ENCODE assay signal across 1 cellular context in the genomic region with DNA sequence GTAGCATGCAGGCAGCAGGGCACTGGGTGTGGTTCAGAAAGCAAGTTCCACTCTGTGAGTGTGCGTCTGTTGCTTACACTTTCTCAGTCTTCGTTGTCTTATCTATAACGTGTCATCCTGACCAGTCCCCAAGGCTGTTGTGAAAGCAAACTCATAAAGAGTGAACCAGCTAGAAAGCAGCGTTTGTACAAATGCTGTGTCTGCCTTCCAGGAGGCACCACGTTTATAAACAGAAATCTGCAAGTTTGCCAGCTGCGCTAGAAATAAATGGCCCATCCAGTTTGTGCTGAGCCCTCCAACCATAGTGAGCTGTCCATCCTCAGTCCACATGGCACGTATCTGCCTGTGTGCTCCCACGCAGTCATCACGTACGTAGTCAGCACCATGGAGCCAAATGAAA.
TF ChIP-seq lines count a peak whose summit lies in the region.

No MANE protein-coding gene starts in this region.

TF ChIP-seq in SK-N-SH treated with all-trans-retinoic acid at 6 μM for 48 hours, 23 proteins besides CTCF, POLR2A, EP300 and RAD21 (continued from another document):
- TF ChIP-seq, protein P1, sequence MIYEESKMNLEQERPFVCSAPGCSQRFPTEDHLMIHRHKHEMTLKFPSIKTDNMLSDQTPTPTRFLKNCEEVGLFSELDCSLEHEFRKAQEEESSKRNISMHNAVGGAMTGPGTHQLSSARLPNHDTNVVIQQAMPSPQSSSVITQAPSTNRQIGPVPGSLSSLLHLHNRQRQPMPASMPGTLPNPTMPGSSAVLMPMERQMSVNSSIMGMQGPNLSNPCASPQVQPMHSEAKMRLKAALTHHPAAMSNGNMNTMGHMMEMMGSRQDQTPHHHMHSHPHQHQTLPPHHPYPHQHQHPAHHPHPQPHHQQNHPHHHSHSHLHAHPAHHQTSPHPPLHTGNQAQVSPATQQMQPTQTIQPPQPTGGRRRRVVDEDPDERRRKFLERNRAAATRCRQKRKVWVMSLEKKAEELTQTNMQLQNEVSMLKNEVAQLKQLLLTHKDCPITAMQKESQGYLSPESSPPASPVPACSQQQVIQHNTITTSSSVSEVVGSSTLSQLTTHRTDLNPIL (CRISPR knock-in tag; IDR thresholded peaks at IDR 0.05; ENCODE audit: low read depth): no peak
- TF ChIP-seq, protein P2, sequence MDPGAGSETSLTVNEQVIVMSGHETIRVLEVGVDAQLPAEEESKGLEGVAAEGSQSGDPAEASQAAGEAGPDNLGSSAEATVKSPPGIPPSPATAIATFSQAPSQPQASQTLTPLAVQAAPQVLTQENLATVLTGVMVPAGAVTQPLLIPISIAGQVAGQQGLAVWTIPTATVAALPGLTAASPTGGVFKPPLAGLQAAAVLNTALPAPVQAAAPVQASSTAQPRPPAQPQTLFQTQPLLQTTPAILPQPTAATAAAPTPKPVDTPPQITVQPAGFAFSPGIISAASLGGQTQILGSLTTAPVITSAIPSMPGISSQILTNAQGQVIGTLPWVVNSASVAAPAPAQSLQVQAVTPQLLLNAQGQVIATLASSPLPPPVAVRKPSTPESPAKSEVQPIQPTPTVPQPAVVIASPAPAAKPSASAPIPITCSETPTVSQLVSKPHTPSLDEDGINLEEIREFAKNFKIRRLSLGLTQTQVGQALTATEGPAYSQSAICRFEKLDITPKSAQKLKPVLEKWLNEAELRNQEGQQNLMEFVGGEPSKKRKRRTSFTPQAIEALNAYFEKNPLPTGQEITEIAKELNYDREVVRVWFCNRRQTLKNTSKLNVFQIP (CRISPR knock-in tag; IDR thresholded peaks at IDR 0.05; ENCODE audit: borderline replicate concordance, low read depth): no peak
- TF ChIP-seq ISL1 (CRISPR knock-in tag; IDR thresholded peaks at IDR 0.05): no peak
- TF ChIP-seq CSDC2 (CRISPR knock-in tag; IDR thresholded peaks at IDR 0.05): no peak
TF ChIP-seq in SK-N-SH treated with all-trans-retinoic acid at 6 μM for 48 hours: peak in this region for 0.
